11 cellular contexts compared by ENCODE assay signal in genomic region chr3:188446014-188446413, GRCh38.
DNase-seq lines count a peak whose midpoint lies in the region; ATAC-seq and TF ChIP-seq lines count a peak whose summit lies in the region.
"Had no signal": no experiment of that assay in that cellular context is flagged by ENCODE, and none has a peak within 500 bp of the region (broad histone marks: within the 10 kb centered on the region; RNA-seq: fewer than 3 reads in every experiment).

No MANE protein-coding gene starts in this region.

- dilution Hi-C loops in mammary epithelial cell (cut with HindIII; ENCODE audit: low sequenced_read_pairs): no loop called here

- peaks cover 3% of the 10 kb centered on the region for H3K9me3 ChIP-seq in hepatocyte (ENCODE audit: low read depth)
- H3K9me3 ChIP-seq in mammary epithelial cell (replicated peaks; ENCODE audit: insufficient read depth, low read length): no peaks in the 10 kb centered on the region

- TF ChIP-seq CTCF in GM12865 (IDR thresholded peaks at IDR 0.05; ENCODE audit: insufficient read depth, low read depth, low read length, missing control alignments) (no peak), hepatocyte (IDR thresholded peaks at IDR 0.05; ENCODE audit: poor library complexity) (no peak), mammary epithelial cell (conservative IDR thresholded peaks at IDR 0.05 in 1 of 2, IDR thresholded peaks at IDR 0.05 in 1 of 2; ENCODE audit: extremely low read depth in 1 of 2, insufficient read depth in 1 of 2, low read depth in 1 of 2, low read length in 2 of 2) (no peak), brain microvascular endothelial cell (IDR thresholded peaks at IDR 0.05; ENCODE audit: low read depth, low read length, missing control alignments) (no peak)
- TF ChIP-seq CTCF in activated CD8-positive, alpha-beta T cell treated with anti-CD3 and anti-CD28 coated beads for 36 hours (IDR thresholded peaks at IDR 0.05): no peak

- H3K79me2 ChIP-seq in hepatocyte (peaks cover 31% of the 10 kb centered on the region), mammary epithelial cell (ENCODE audit: insufficient read depth, low read length) (no peaks in the 10 kb centered on the region)

- peak overlapping the region; percentile 21 for H3K27ac Mint-ChIP-seq in activated CD8-positive, alpha-beta T cell treated with anti-CD3 and anti-CD28 coated beads for 36 hours
- H3K27ac Mint-ChIP-seq: CD4-positive, alpha-beta T cell; nephron had no signal

- H3K9me3 Mint-ChIP-seq in activated CD8-positive, alpha-beta T cell treated with anti-CD3 and anti-CD28 coated beads for 36 hours: peaks cover 6% of the 10 kb centered on the region
- H3K9me3 Mint-ChIP-seq: CD4-positive, alpha-beta T cell; nephron had no signal

- no peaks in the 10 kb centered on the region for H3K36me3 ChIP-seq in hepatocyte (replicated peaks; ENCODE audit: insufficient read depth, low read depth)
- H3K36me3 ChIP-seq in mammary epithelial cell (ENCODE audit: insufficient read depth, low read length): no peaks in the 10 kb centered on the region
- no peaks in the 10 kb centered on the region for H3K36me3 ChIP-seq in brain microvascular endothelial cell (replicated peaks)

- WGBS in hepatocyte (ENCODE audit: low lambda C conversion rate, missing lambda C conversion rate): 91% methylated on average over 5 of the region's 5 CpGs
- WGBS in mammary epithelial cell (ENCODE audit: low coverage, missing lambda C conversion rate): 96% methylated on average over 5 of the region's 5 CpGs

- DNase-seq in GM12865 (ENCODE audit: low read depth) (peak; percentile 87), hepatocyte (ENCODE audit: low spot score) (no peak), mammary epithelial cell (no peak), brain microvascular endothelial cell (no peak), KG1 (lab: John Stamatoyannopoulos, UW) (no peak)
- peak; percentile 11 for DNase-seq in activated CD8-positive, alpha-beta T cell treated with anti-CD3 and anti-CD28 coated beads for 36 hours
- DNase-seq: CD4-positive, alpha-beta T cell; Right ventricle myocardium superior had no signal

- BruUV-seq in mammary epithelial cell (replicated peaks; lab: Mats Ljungman, UMichigan): no TSS peak

- H2AFZ ChIP-seq in hepatocyte (no peak overlapping the region), mammary epithelial cell (ENCODE audit: low read depth, low read length) (no peak overlapping the region)

- in situ Hi-C loops in mammary epithelial cell (cut with MboI; ENCODE audit: low sequenced_read_pairs in 2 of 2) (no loop called here), brain microvascular endothelial cell (cut with HindIII; ENCODE audit: low pct_ligation_motif_present, low sequenced_read_pairs) (no loop called here)

- peaks cover 34% of the 10 kb centered on the region for H3K4me1 Mint-ChIP-seq in activated CD8-positive, alpha-beta T cell treated with anti-CD3 and anti-CD28 coated beads for 36 hours (ENCODE audit: low read depth)
- H3K4me1 Mint-ChIP-seq: nephron had no signal

- H3K36me3 Mint-ChIP-seq in activated CD8-positive, alpha-beta T cell treated with anti-CD3 and anti-CD28 coated beads for 36 hours (ENCODE audit: low read depth): peaks cover 21% of the 10 kb centered on the region

- H3K4me2 ChIP-seq in hepatocyte (no peak overlapping the region), mammary epithelial cell (ENCODE audit: insufficient read depth, low read depth, low read length) (no peak overlapping the region)

- H3K4me1 ChIP-seq in hepatocyte (ENCODE audit: insufficient read depth): no peaks in the 10 kb centered on the region
- no peaks in the 10 kb centered on the region for H3K4me1 ChIP-seq in mammary epithelial cell (ENCODE audit: insufficient read depth, low read length)

- no peaks in the 10 kb centered on the region for H3K27me3 ChIP-seq in hepatocyte
- H3K27me3 ChIP-seq in mammary epithelial cell (ENCODE audit: insufficient read depth, low read length): no peaks in the 10 kb centered on the region
- no peaks in the 10 kb centered on the region for H3K27me3 ChIP-seq in brain microvascular endothelial cell (replicated peaks)

- H3K27ac ChIP-seq in hepatocyte (no peak overlapping the region), mammary epithelial cell (ENCODE audit: insufficient read depth, low read depth, low read length) (no peak overlapping the region), brain microvascular endothelial cell (no peak overlapping the region)

- ATAC-seq in GM19468 (IDR thresholded peaks at IDR 0.05; ENCODE audit: extremely low read depth, unreplicated experiment) (peak; percentile 79), HG03066 (IDR thresholded peaks at IDR 0.05; ENCODE audit: low read depth, unreplicated experiment) (peak; percentile 77)
- peak; percentile 64 for ATAC-seq in activated CD8-positive, alpha-beta T cell treated with anti-CD3 and anti-CD28 coated beads for 36 hours

- CTCF ChIA-PET in activated CD8-positive, alpha-beta T cell treated with anti-CD3 and anti-CD28 coated beads for 36 hours (lab: Charles Lee): interaction anchor here (0.8 kb wide), 1 partner anchor 94 kb away, joined by 3 read pairs; no protein-coding TSS in a partner anchor
- CTCF ChIA-PET in mammary epithelial cell (lab: Charles Lee; ENCODE audit: low non-redundant PET): no interaction called here

- intact Hi-C loops in activated CD8-positive, alpha-beta T cell treated with anti-CD3 and anti-CD28 coated beads for 36 hours (cut with micrococcal nuclease): no loop called here
- intact Hi-C loops in mammary epithelial cell (cut with micrococcal nuclease): no loop called here

- H3K4me3 ChIP-seq in GM12865 (ENCODE audit: low read depth, low read length) (no peak overlapping the region), hepatocyte (no peak overlapping the region), mammary epithelial cell (replicated peaks in 1 of 3; ENCODE audit: insufficient read depth in 1 of 3, low read depth in 2 of 3, low read length in 3 of 3) (no peak overlapping the region), brain microvascular endothelial cell (ENCODE audit: low read depth, low read length) (no peak overlapping the region)

- POLR2A ChIA-PET in activated CD8-positive, alpha-beta T cell treated with anti-CD3 and anti-CD28 coated beads for 36 hours (lab: Charles Lee): interaction anchor here (1.1 kb wide), 1 partner anchor 11 kb away, joined by 3 read pairs; no protein-coding TSS in a partner anchor

- H3K9ac ChIP-seq in mammary epithelial cell (ENCODE audit: insufficient read depth, low read length): no peak overlapping the region

- no peak overlapping the region for H3K4me3 Mint-ChIP-seq in activated CD8-positive, alpha-beta T cell treated with anti-CD3 and anti-CD28 coated beads for 36 hours
- H3K4me3 Mint-ChIP-seq: CD4-positive, alpha-beta T cell; nephron had no signal

- no peaks in the 10 kb centered on the region for H4K20me1 ChIP-seq in hepatocyte (ENCODE audit: insufficient read depth, poor library complexity, severe bottlenecking)
- no peaks in the 10 kb centered on the region for H4K20me1 ChIP-seq in mammary epithelial cell (ENCODE audit: insufficient read depth, low read length)

- H3K27me3 Mint-ChIP-seq in activated CD8-positive, alpha-beta T cell treated with anti-CD3 and anti-CD28 coated beads for 36 hours: no peaks in the 10 kb centered on the region
- H3K27me3 Mint-ChIP-seq: CD4-positive, alpha-beta T cell had no signal

- H3K9me2 ChIP-seq in hepatocyte (replicated peaks; ENCODE audit: insufficient read depth): no peaks in the 10 kb centered on the region

Comparison
In these comparisons a context has a peak if more than half of its experiments do, and no peak if none do; other contexts are left out.
1. DNase-seq: peak in GM12865 (single experiment) and activated CD8-positive, alpha-beta T cell treated with anti-CD3 and anti-CD28 coated beads for 36 hours (single experiment); none in hepatocyte (single experiment), mammary epithelial cell (single experiment), brain microvascular endothelial cell (single experiment) and KG1 (single experiment).
2. Peak in every context shown above with its lines, with median percentiles within 50 percentile points of each other: ATAC-seq.